ENCODE assay signal across 13 cellular contexts in the genomic region with DNA sequence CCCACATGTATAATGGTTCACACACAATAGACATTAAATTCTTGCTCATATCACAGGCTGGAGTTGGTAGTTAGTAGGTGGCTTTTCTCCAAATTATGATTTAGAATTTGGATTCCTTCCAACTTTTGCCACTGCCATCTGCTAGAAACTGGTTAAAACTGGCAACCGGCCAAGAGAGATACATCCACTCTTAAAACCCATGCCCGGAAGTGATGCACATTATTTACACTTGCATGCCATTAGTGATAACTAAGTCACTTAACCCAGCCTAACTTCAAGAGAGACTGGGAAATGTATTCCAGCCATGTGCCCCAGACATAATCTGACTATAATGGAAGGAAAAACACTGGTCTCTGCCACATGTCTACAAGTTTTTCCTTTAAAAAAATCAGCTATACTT.
DNase-seq lines count a peak whose midpoint lies in the region; ATAC-seq and TF ChIP-seq lines count a peak whose summit lies in the region.
"Had no signal": no experiment of that assay in that cellular context is flagged by ENCODE, and none has a peak within 500 bp of the region (broad histone marks: within the 10 kb centered on the region; RNA-seq: fewer than 3 reads in every experiment).

No MANE protein-coding gene starts in this region.

- DNase-seq in D341Med (ENCODE audit: low spot score): peak; percentile 32
- peak; percentile 5 for DNase-seq in MG63
- peak; percentile 83 for DNase-seq in NCI-H748 treated with DMSO at 0.1 percent for 48 hours (lab: John Stamatoyannopoulos, UW)
- peak; percentile 1 for DNase-seq in choroid plexus epithelial cell (ENCODE audit: low read depth)
- no peak for DNase-seq in NCI-H526 treated with DMSO at 0.1 percent for 48 hours (lab: John Stamatoyannopoulos, UW)
- DNase-seq in NK-92 (lab: John Stamatoyannopoulos, UW; ENCODE audit: unreplicated experiment): no peak
- DNase-seq: activated CD4-positive, alpha-beta T cell treated with anti-CD3 and anti-CD28 coated beads, Interleukin-2, amount 10 ng/mL, durations not matched to agents 7 days and 5 days; GOT3; stimulated activated CD4-positive, alpha-beta T cell treated with anti-CD3 and anti-CD28 coated beads, Interleukin-4, amount 100 ng/mL, for 4 hours; stimulated activated naive CD4-positive, alpha-beta T cell treated with Interleukin-2 at 50 U/mL for 16 hours had no signal

- no peak for ATAC-seq in HG03520 (IDR thresholded peaks at IDR 0.05; ENCODE audit: unreplicated experiment)
- ATAC-seq in HG03135 (IDR thresholded peaks at IDR 0.05; ENCODE audit: unreplicated experiment): no peak
- ATAC-seq: activated T-helper 17 cell treated with anti-CD3 and anti-CD28 coated beads, Interleukin-2, amount 50 U/mL, for 72 hours had no signal

- no peaks in the 10 kb centered on the region for H3K9me3 ChIP-seq in MG63

- no peaks in the 10 kb centered on the region for H3K36me3 ChIP-seq in MG63

- H3K27me3 ChIP-seq in MG63: no peaks in the 10 kb centered on the region

- no peak for TF ChIP-seq CTCF in choroid plexus epithelial cell (conservative IDR thresholded peaks at IDR 0.05; ENCODE audit: low read depth, low read length)

- H3K4me3 ChIP-seq in MG63 (no peak overlapping the region), choroid plexus epithelial cell (ENCODE audit: low read depth, low read length) (no peak overlapping the region)

Comparison
In these comparisons a context has a peak if more than half of its experiments do, and no peak if none do; other contexts are left out.
1. DNase-seq: peak in D341Med (single experiment), MG63 (single experiment), NCI-H748 treated with DMSO at 0.1 percent for 48 hours (single experiment) and choroid plexus epithelial cell (single experiment); none in NCI-H526 treated with DMSO at 0.1 percent for 48 hours (single experiment) and NK-92 (single experiment).